ENCODE assay signal across 9 cellular contexts in the genomic region with DNA sequence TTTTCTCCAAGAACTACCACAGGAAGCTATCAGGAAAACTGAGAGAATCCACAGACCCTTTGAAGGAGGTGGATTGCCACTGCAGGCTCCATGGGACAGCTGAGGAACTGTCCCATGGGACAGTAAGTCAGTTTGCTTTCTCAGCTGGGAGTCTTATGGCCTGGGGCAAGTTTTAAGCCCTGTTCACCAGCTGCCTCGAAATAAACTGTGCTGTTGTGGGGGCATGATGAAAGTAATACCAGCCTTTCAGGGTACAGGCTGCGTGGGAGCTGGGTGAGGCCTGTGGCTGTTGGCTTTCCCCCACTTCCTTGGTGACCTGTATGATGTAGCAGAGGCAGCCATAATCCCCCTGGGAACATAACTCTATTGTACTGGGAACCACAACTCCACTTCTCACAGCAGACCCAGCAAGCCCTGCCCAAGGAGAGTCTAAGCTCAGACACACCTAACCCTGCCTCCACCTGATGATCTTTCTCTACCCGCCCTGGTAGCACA.
"Had no signal": no experiment of that assay in that cellular context is flagged by ENCODE, and none has a peak within 500 bp of the region (broad histone marks: within the 10 kb centered on the region; RNA-seq: fewer than 3 reads in every experiment).

No MANE protein-coding gene starts in this region.

- H3K4me3 ChIP-seq: GM23248, HAP-1, K562 had no signal

- H3K36me3 ChIP-seq: HAP-1 had no signal

- H3K9me3 ChIP-seq: HAP-1 had no signal

- H3K27ac ChIP-seq: GM23248 had no signal

- H3K4me1 ChIP-seq: HAP-1 had no signal

- DNase-seq: GM23248, GOT3, H7, HFFc6, IMR-90, KG1 had no signal

- ATAC-seq: HCT116, K562 had no signal
